ENCODE assay signal across 19 cellular contexts in the genomic region with DNA sequence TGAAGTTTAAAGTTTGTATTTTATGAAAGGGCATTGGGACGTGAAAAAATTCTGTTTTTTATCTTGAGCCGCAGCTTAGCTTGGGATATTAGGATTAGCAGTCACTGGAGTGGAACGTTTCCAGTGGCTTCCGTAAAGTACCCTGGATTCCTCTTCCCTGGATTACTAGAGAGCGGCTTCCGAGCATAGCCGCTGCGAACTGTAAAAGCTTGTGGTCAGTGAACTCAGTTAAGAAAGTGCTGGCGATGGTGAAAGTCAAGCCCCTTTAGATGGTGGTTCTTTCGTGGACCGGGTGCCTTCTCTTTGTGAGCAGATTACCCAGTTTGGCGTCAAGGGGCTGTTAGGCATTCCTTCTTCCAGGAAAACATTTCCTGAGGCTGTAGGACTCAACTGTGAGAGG.
"Had no signal": no experiment of that assay in that cellular context is flagged by ENCODE, and none has a peak within 500 bp of the region (broad histone marks: within the 10 kb centered on the region; RNA-seq: fewer than 3 reads in every experiment).

No MANE protein-coding gene starts in this region.

- H3K27me3 ChIP-seq: sigmoid colon had no signal

- H3K27me3 Mint-ChIP-seq: activated CD4-positive, alpha-beta T cell treated with anti-CD3 and anti-CD28 coated beads, Interleukin-2, amount 10 ng/mL, durations not matched to agents 7 days and 5 days; brain; dendritic cell treated with granulocyte-macrophage colony-stimulating factor and Interleukin-4, amounts not matched to agents 40 ng/mL and 50 ng/mL, for 4 days; natural killer cell treated with Interleukin-12 subunit alpha and Interleukin-12 subunit beta and Interleukin-15 and Interleukin-18, amount 100 ng/mL, for 72 hours; stimulated activated naive CD8-positive, alpha-beta T cell treated with anti-CD3 and anti-CD28 coated beads, Interleukin-15, Interleukin-2, amounts not matched to agents 100 ng/mL and 50 ng/mL, for 24 hours had no signal

- H3K27ac ChIP-seq: psoas muscle, sigmoid colon had no signal

- DNase-seq: activated CD4-positive, alpha-beta T cell treated with anti-CD3 and anti-CD28 coated beads, Interleukin-2, amount 10 ng/mL, durations not matched to agents 7 days and 5 days; activated CD4-positive, CD25-positive, alpha-beta regulatory T cell; activated CD8-positive, alpha-beta memory T cell treated with anti-CD3 and anti-CD28 coated beads for 24 hours; activated naive CD4-positive, alpha-beta T cell treated with anti-CD3 and anti-CD28 coated beads, Interleukin-2, amount 50 U/mL, for 16 hours; amygdala; cerebellar nuclear complex; immature natural killer cell; left cardiac atrium; psoas muscle; sigmoid colon; stimulated activated CD4-positive, alpha-beta T cell treated with anti-CD3 and anti-CD28 coated beads, Interleukin-2, amount 100 ng/mL, for 48 hours; T-helper 1 cell had no signal

- FAIRE-seq: endometrium had no signal

- H3K36me3 ChIP-seq: sigmoid colon had no signal

- H3K27ac Mint-ChIP-seq: activated CD4-positive, alpha-beta T cell treated with anti-CD3 and anti-CD28 coated beads, Interleukin-2, amount 10 ng/mL, durations not matched to agents 7 days and 5 days; dendritic cell treated with granulocyte-macrophage colony-stimulating factor and Interleukin-4, amounts not matched to agents 40 ng/mL and 50 ng/mL, for 4 days; natural killer cell treated with Interleukin-12 subunit alpha and Interleukin-12 subunit beta and Interleukin-15 and Interleukin-18, amount 100 ng/mL, for 72 hours; stimulated activated naive CD8-positive, alpha-beta T cell treated with anti-CD3 and anti-CD28 coated beads, Interleukin-15, Interleukin-2, amounts not matched to agents 100 ng/mL and 50 ng/mL, for 24 hours had no signal

- ATAC-seq: esophagus mucosa; natural killer cell treated with Interleukin-12 subunit alpha and Interleukin-12 subunit beta and Interleukin-15 and Interleukin-18, amount 100 ng/mL, for 72 hours; psoas muscle had no signal

- H3K9me3 Mint-ChIP-seq: activated CD4-positive, alpha-beta T cell treated with anti-CD3 and anti-CD28 coated beads, Interleukin-2, amount 10 ng/mL, durations not matched to agents 7 days and 5 days; dendritic cell treated with granulocyte-macrophage colony-stimulating factor and Interleukin-4, amounts not matched to agents 40 ng/mL and 50 ng/mL, for 4 days; immature natural killer cell; natural killer cell treated with Interleukin-12 subunit alpha and Interleukin-12 subunit beta and Interleukin-15 and Interleukin-18, amount 100 ng/mL, for 72 hours; stimulated activated naive CD8-positive, alpha-beta T cell treated with anti-CD3 and anti-CD28 coated beads, Interleukin-15, Interleukin-2, amounts not matched to agents 100 ng/mL and 50 ng/mL, for 24 hours had no signal

- H3K36me3 Mint-ChIP-seq: natural killer cell treated with Interleukin-12 subunit alpha and Interleukin-12 subunit beta and Interleukin-15 and Interleukin-18, amount 100 ng/mL, for 72 hours had no signal

- H3K4me3 ChIP-seq: lung, psoas muscle, sigmoid colon had no signal

- H3K4me3 Mint-ChIP-seq: activated CD4-positive, alpha-beta T cell treated with anti-CD3 and anti-CD28 coated beads, Interleukin-2, amount 10 ng/mL, durations not matched to agents 7 days and 5 days; brain; dendritic cell treated with granulocyte-macrophage colony-stimulating factor and Interleukin-4, amounts not matched to agents 40 ng/mL and 50 ng/mL, for 4 days; immature natural killer cell; natural killer cell treated with Interleukin-12 subunit alpha and Interleukin-12 subunit beta and Interleukin-15 and Interleukin-18, amount 100 ng/mL, for 72 hours; stimulated activated naive CD8-positive, alpha-beta T cell treated with anti-CD3 and anti-CD28 coated beads, Interleukin-15, Interleukin-2, amounts not matched to agents 100 ng/mL and 50 ng/mL, for 24 hours had no signal

- H3K9me3 ChIP-seq: psoas muscle, sigmoid colon had no signal
